8 cellular contexts compared by ENCODE assay signal in genomic region chr15:25783607-25784131, GRCh38.
DNase-seq lines count a peak whose midpoint lies in the region; ATAC-seq and TF ChIP-seq lines count a peak whose summit lies in the region.

No MANE protein-coding gene starts in this region.

- intact Hi-C loops in activated T-helper 1 cell treated with anti-CD3 and anti-CD28 coated beads, Interleukin-12 subunit alpha, Interleukin-12 subunit beta, Interleukin-2, Interleukin-4 antibody, amounts not matched to agents 30 ng/mL and 10 ng/mL and 1 ng/mL, durations not matched to agents 14 hours and 24 hours and 36 hours (cut with micrococcal nuclease) = loop anchor here (2.0 kb wide), 1 partner anchor 151 kb away; no protein-coding TSS in a partner anchor

- peak overlapping the region; percentile 68 for H3K27ac Mint-ChIP-seq in activated T-helper 1 cell treated with anti-CD3 and anti-CD28 coated beads, Interleukin-12 subunit alpha, Interleukin-12 subunit beta, Interleukin-2, Interleukin-4 antibody, amounts not matched to agents 30 ng/mL and 10 ng/mL and 1 ng/mL, durations not matched to agents 14 hours and 24 hours and 36 hours
- peak overlapping the region in 3 of 6 donors; percentile 6 to 67 (median 49) for H3K27ac Mint-ChIP-seq in immature natural killer cell
- H3K27ac Mint-ChIP-seq in type B pancreatic cell = no peak overlapping the region

- TF ChIP-seq CTCF in HFF-Myc (IDR thresholded peaks at IDR 0.05; ENCODE audit: low read depth, low read length, missing control alignments) (peak; percentile 68), type B pancreatic cell (conservative IDR thresholded peaks at IDR 0.05) (peak; percentile 66)

- DNase-seq in ACHN = peak; percentile 19
- DNase-seq in HFF-Myc (ENCODE audit: extremely low read depth, low read depth) = peak; percentile 65
- DNase-seq in activated T-helper 1 cell treated with anti-CD3 and anti-CD28 coated beads, Interleukin-12 subunit alpha, Interleukin-12 subunit beta, Interleukin-2, Interleukin-4 antibody, amounts not matched to agents 30 ng/mL and 10 ng/mL and 1 ng/mL, durations not matched to agents 14 hours and 24 hours and 36 hours (ENCODE audit: low spot score) = peak; percentile 14
- peak; percentile 17 to 40 (median 22) for DNase-seq in immature natural killer cell
- DNase-seq in type B pancreatic cell (ENCODE audit: extremely low spot score, unreplicated experiment) = no peak
- no peak for DNase-seq in OCI-M2 (lab: John Stamatoyannopoulos, UW; ENCODE audit: unreplicated experiment)
- no peak for DNase-seq in NCI-H146 (lab: John Stamatoyannopoulos, UW)

- H3K4me3 ChIP-seq in HFF-Myc (replicated peaks; ENCODE audit: low read depth, low read length) = no peak overlapping the region

- peaks cover 7% of the 10 kb centered on the region for H3K36me3 Mint-ChIP-seq in activated T-helper 1 cell treated with anti-CD3 and anti-CD28 coated beads, Interleukin-12 subunit alpha, Interleukin-12 subunit beta, Interleukin-2, Interleukin-4 antibody, amounts not matched to agents 30 ng/mL and 10 ng/mL and 1 ng/mL, durations not matched to agents 14 hours and 24 hours and 36 hours (ENCODE audit: low read depth)
- H3K36me3 Mint-ChIP-seq in immature natural killer cell (peaks cover 0 to 5% (median 5%) of the 10 kb centered on the region in 3 donors), type B pancreatic cell (no peaks in the 10 kb centered on the region)

- ATAC-seq in GM21529 (IDR thresholded peaks at IDR 0.05; ENCODE audit: unreplicated experiment) = no peak

- H3K9me3 Mint-ChIP-seq in activated T-helper 1 cell treated with anti-CD3 and anti-CD28 coated beads, Interleukin-12 subunit alpha, Interleukin-12 subunit beta, Interleukin-2, Interleukin-4 antibody, amounts not matched to agents 30 ng/mL and 10 ng/mL and 1 ng/mL, durations not matched to agents 14 hours and 24 hours and 36 hours = no peaks in the 10 kb centered on the region
- no peaks in the 10 kb centered on the region for H3K9me3 Mint-ChIP-seq in immature natural killer cell
- no peaks in the 10 kb centered on the region for H3K9me3 Mint-ChIP-seq in type B pancreatic cell

- no peak overlapping the region for H3K4me3 Mint-ChIP-seq in activated T-helper 1 cell treated with anti-CD3 and anti-CD28 coated beads, Interleukin-12 subunit alpha, Interleukin-12 subunit beta, Interleukin-2, Interleukin-4 antibody, amounts not matched to agents 30 ng/mL and 10 ng/mL and 1 ng/mL, durations not matched to agents 14 hours and 24 hours and 36 hours
- no peak overlapping the region for H3K4me3 Mint-ChIP-seq in immature natural killer cell
- H3K4me3 Mint-ChIP-seq in type B pancreatic cell = no peak overlapping the region

- H3K4me1 Mint-ChIP-seq in activated T-helper 1 cell treated with anti-CD3 and anti-CD28 coated beads, Interleukin-12 subunit alpha, Interleukin-12 subunit beta, Interleukin-2, Interleukin-4 antibody, amounts not matched to agents 30 ng/mL and 10 ng/mL and 1 ng/mL, durations not matched to agents 14 hours and 24 hours and 36 hours (ENCODE audit: low read depth) = peaks cover 35% of the 10 kb centered on the region
- H3K4me1 Mint-ChIP-seq in immature natural killer cell = peaks cover 47 to 62% of the 10 kb centered on the region in 2 donors
- H3K4me1 Mint-ChIP-seq in type B pancreatic cell (ENCODE audit: unreplicated experiment) = peaks cover 4% of the 10 kb centered on the region

- in situ Hi-C loops in ACHN (cut with HindIII; ENCODE audit: low pct_ligation_motif_present, low pct_unique_long_range_greater_than_20kb, low sequenced_read_pairs) = loop anchor here (25.0 kb wide), 1 partner anchor 104 kb away; no protein-coding TSS in a partner anchor

- no peaks in the 10 kb centered on the region for H3K27me3 Mint-ChIP-seq in activated T-helper 1 cell treated with anti-CD3 and anti-CD28 coated beads, Interleukin-12 subunit alpha, Interleukin-12 subunit beta, Interleukin-2, Interleukin-4 antibody, amounts not matched to agents 30 ng/mL and 10 ng/mL and 1 ng/mL, durations not matched to agents 14 hours and 24 hours and 36 hours (ENCODE audit: insufficient read depth)
- H3K27me3 Mint-ChIP-seq in immature natural killer cell (ENCODE audit: low read depth in 3 of 3) (peaks cover 2 to 4% (median 2%) of the 10 kb centered on the region in 3 donors), type B pancreatic cell (no peaks in the 10 kb centered on the region)

Comparison
In these comparisons a context has a peak if more than half of its experiments do, and no peak if none do; other contexts are left out.
1. DNase-seq: peak in ACHN (single experiment), HFF-Myc (single experiment), activated T-helper 1 cell treated with anti-CD3 and anti-CD28 coated beads, Interleukin-12 subunit alpha, Interleukin-12 subunit beta, Interleukin-2, Interleukin-4 antibody, amounts not matched to agents 30 ng/mL and 10 ng/mL and 1 ng/mL, durations not matched to agents 14 hours and 24 hours and 36 hours (single experiment) and immature natural killer cell (3 of 3); none in type B pancreatic cell (single experiment), OCI-M2 (single experiment) and NCI-H146 (single experiment).